Comparison of ENCODE assay signal across 24 cellular contexts in the genomic region with DNA sequence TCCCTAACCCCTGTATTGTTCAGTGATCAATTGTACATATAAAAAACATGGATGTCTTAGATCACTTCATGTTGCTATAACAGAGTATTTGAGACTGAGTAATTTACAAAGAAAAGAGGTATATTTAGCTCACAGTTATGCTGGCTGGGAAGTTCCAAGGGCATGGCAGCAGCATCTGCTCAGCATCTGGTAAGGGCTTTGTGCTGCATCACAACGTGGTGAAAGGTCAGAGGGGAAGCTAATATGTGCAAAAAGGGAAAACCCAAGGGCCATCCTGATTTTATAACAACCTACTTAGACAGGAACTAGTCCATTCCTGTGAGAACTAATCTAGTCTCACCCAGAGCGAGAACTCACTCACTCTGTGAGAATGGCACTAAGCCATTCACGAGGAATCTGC.
DNase-seq lines count a peak whose midpoint lies in the region; ATAC-seq and TF ChIP-seq lines count a peak whose summit lies in the region.
"Had no signal": no experiment of that assay in that cellular context is flagged by ENCODE, and none has a peak within 500 bp of the region (broad histone marks: within the 10 kb centered on the region; RNA-seq: fewer than 3 reads in every experiment).

No MANE protein-coding gene starts in this region.

- H3K9me3 ChIP-seq in OCI-LY1 (ENCODE audit: low read length) = 0 out of 2 replicates have a peak, but pooled peaks cover 3% of the 10 kb centered on the region
- H3K9me3 ChIP-seq: body of pancreas, suprapubic skin, vagina had no signal

- TF ChIP-seq CTCF in AG10803 (conservative IDR thresholded peaks at IDR 0.05; ENCODE audit: low read length) = no peak
- no peak for TF ChIP-seq CTCF in GM12865 (IDR thresholded peaks at IDR 0.05; ENCODE audit: insufficient read depth, low read depth, low read length, missing control alignments)
- TF ChIP-seq CTCF in OCI-LY1 (IDR thresholded peaks at IDR 0.05; ENCODE audit: low read length) = no peak
- no peak for TF ChIP-seq CTCF in fibroblast of mammary gland (conservative IDR thresholded peaks at IDR 0.05; ENCODE audit: control insufficient read depth, insufficient read depth, low read depth, low read length)

- H3K27ac ChIP-seq in OCI-LY1 (ENCODE audit: low read depth, low read length, poor library complexity, severe bottlenecking) = peak overlapping the region; percentile 50
- H3K27ac ChIP-seq: body of pancreas, C4-2B, foreskin keratinocyte, suprapubic skin, vagina, VCaP had no signal

- DNase-seq in AG10803 (ENCODE audit: low read depth) = peak; percentile 43
- DNase-seq in GM12865 (ENCODE audit: low read depth) = peak; percentile 55
- DNase-seq in fibroblast of mammary gland (ENCODE audit: low read depth) = peak; percentile 82
- no peak for DNase-seq in Ammon's horn (ENCODE audit: low spot score)
- DNase-seq in NCI-H187 treated with DMSO at 0.1 percent for 48 hours (lab: John Stamatoyannopoulos, UW) = no peak
- no peak for DNase-seq in HPDE6-E6E7 (ENCODE audit: extremely low spot score)
- DNase-seq: activated CD4-positive, alpha-beta T cell treated with anti-CD3 and anti-CD28 coated beads, Interleukin-2, amount 50 U/mL, for 1 hour; activated effector memory CD4-positive, alpha-beta T cell treated with Interleukin-2 at 50 U/mL for 16 hours; body of pancreas; cerebellar nuclear complex; foreskin keratinocyte; H9; left colon; NCI-H1105 treated with DMSO at 0.1 percent for 48 hours; NCI-H2081; NCI-H774; occipital lobe had no signal

- no peaks in the 10 kb centered on the region for H3K9me2 ChIP-seq in OCI-LY1 (ENCODE audit: low read depth, low read length)

- H4K20me1 ChIP-seq in OCI-LY1 (ENCODE audit: insufficient read depth, low read length) = no peaks in the 10 kb centered on the region

- no peaks in the 10 kb centered on the region for H3F3A ChIP-seq in OCI-LY1 (ENCODE audit: insufficient read depth, low read length)

- peak overlapping the region; percentile 92 for H2AFZ ChIP-seq in OCI-LY1 (ENCODE audit: low read length)

- no peak for ATAC-seq in HG02642 (IDR thresholded peaks at IDR 0.05; ENCODE audit: poor library complexity, unreplicated experiment)
- ATAC-seq: body of pancreas, foreskin keratinocyte, left colon, Right ventricle myocardium inferior had no signal

- peaks cover 49% of the 10 kb centered on the region for H3K4me1 ChIP-seq in OCI-LY1 (ENCODE audit: insufficient read depth, low read length, severe bottlenecking)
- H3K4me1 ChIP-seq: suprapubic skin, vagina had no signal

- H3K9ac ChIP-seq in OCI-LY1 (ENCODE audit: low read length) = no peak overlapping the region

- no peak overlapping the region for H3K4me3 ChIP-seq in AG10803 (ENCODE audit: low read length)
- H3K4me3 ChIP-seq in GM12865 (ENCODE audit: low read depth, low read length) = no peak overlapping the region
- H3K4me3 ChIP-seq in OCI-LY1 (ENCODE audit: low read depth, low read length, poor library complexity, severe bottlenecking) = no peak overlapping the region
- H3K4me3 ChIP-seq in fibroblast of mammary gland (ENCODE audit: control insufficient read depth, low read depth, low read length) = no peak overlapping the region
- H3K4me3 ChIP-seq: body of pancreas, suprapubic skin, vagina had no signal

- no peaks in the 10 kb centered on the region for H3K79me2 ChIP-seq in OCI-LY1 (ENCODE audit: insufficient read depth, low read length)

- H3K4me2 ChIP-seq in OCI-LY1 (ENCODE audit: low read length) = peak overlapping the region; percentile 15; the same call in 1 of the 2 replicates

- H3K36me3 ChIP-seq in OCI-LY1 (ENCODE audit: insufficient read depth, low read length) = no peaks in the 10 kb centered on the region
- H3K36me3 ChIP-seq: suprapubic skin, vagina had no signal

- H3K27me3 ChIP-seq in OCI-LY1 (ENCODE audit: insufficient read depth, low read length) = no peaks in the 10 kb centered on the region
- H3K27me3 ChIP-seq: body of pancreas, foreskin keratinocyte, suprapubic skin, vagina had no signal

Comparison
In these comparisons a context has a peak if more than half of its experiments do, and no peak if none do; other contexts are left out.
1. DNase-seq: peak in AG10803 (single experiment), GM12865 (single experiment) and fibroblast of mammary gland (single experiment); none in Ammon's horn (single experiment), NCI-H187 treated with DMSO at 0.1 percent for 48 hours (single experiment) and HPDE6-E6E7 (single experiment).